23 cellular contexts compared by ENCODE assay signal in the genomic region with DNA sequence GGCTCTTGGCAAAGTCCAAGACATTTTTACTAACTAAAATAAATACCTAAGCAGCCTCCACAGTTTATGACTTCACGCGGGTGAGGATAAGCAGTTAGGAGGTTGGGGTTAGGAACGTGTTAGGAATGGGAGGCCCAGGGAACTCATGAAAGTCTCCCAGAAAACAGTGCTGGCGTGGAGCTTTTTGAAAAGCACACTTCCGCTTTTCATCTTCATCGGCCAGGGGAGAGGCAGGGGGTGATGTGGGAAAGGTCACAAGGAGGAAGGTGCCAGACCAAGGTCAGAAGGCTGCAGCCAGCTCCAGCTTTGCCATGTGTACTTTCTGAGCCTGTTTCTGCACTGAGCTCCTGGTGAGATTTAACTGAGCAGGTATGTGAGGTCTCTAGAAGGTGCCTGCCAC.
DNase-seq lines count a peak whose midpoint lies in the region; ATAC-seq, FAIRE-seq and TF ChIP-seq lines count a peak whose summit lies in the region.
"Had no signal": no experiment of that assay in that cellular context is flagged by ENCODE, and none has a peak within 500 bp of the region (broad histone marks: within the 10 kb centered on the region; RNA-seq: fewer than 3 reads in every experiment).

No MANE protein-coding gene starts in this region.

- peaks cover 0 to 42% of the 10 kb centered on the region in 2 experiments; a peak in 2 of 5 replicates for H3K27me3 ChIP-seq in K562 (ENCODE audit: control insufficient read depth in 2 of 2, insufficient read depth in 2 of 2, low read length in 2 of 2)
- peaks cover 0 to 41% (median 0%) of the 10 kb centered on the region in 4 donors for H3K27me3 ChIP-seq in esophagus muscularis mucosa
- H3K27me3 ChIP-seq in rectal smooth muscle tissue (ENCODE audit: control insufficient read depth, insufficient read depth, low read length): peaks cover 7% of the 10 kb centered on the region
- H3K27me3 ChIP-seq in heart left ventricle: peaks cover 0 to 13% (median 0%) of the 10 kb centered on the region in 9 donors
- H3K27me3 ChIP-seq: BLaER1 had no signal

- TF ChIP-seq POLR2A in K562 (conservative IDR thresholded peaks at IDR 0.05): no peak
- TF ChIP-seq POLR2A in esophagus muscularis mucosa (IDR thresholded peaks at IDR 0.05; ENCODE audit: low read depth): no peak
- TF ChIP-seq POLR2A in heart left ventricle (IDR thresholded peaks at IDR 0.05): no peak

- H3K27ac ChIP-seq in K562 (ENCODE audit: extremely low read depth, low read depth, low read length) (no peak overlapping the region), esophagus muscularis mucosa (replicated peaks in 1 of 4) (no peak overlapping the region), rectal smooth muscle tissue (ENCODE audit: low read depth, low read length) (peak overlapping the region; percentile 6), heart left ventricle (no peak overlapping the region)
- H3K27ac ChIP-seq: 22Rv1, BLaER1, C4-2B had no signal

- CTCF ChIA-PET in K562 (lab: Yijun Ruan, JAX; ENCODE audit: low intra/inter-chr PET ratio): no interaction called here

- no peaks in the 10 kb centered on the region for H4K20me1 ChIP-seq in K562 (replicated peaks; ENCODE audit: control insufficient read depth, insufficient read depth, low read length)
- H4K20me1 ChIP-seq: BLaER1 had no signal

- H3K4me2 ChIP-seq in K562 (ENCODE audit: insufficient read depth, low read length): no peak overlapping the region
- H3K4me2 ChIP-seq: BLaER1 had no signal

- 2% methylated on average over 6 of the region's 6 CpGs for WGBS in K562 (ENCODE audit: insufficient coverage, low coverage, missing lambda C conversion rate)
- WGBS in esophagus muscularis mucosa: 43% methylated on average over 6 of the region's 6 CpGs
- 81 to 84% (median 82%) methylated on average over 6 of the region's 6 CpGs for whole genome bisulfite sequencing in heart left ventricle, 4 donors

- H3K9me1 ChIP-seq in K562 (ENCODE audit: control insufficient read depth, insufficient read depth, low read length): no peaks in the 10 kb centered on the region

- POLR2A ChIA-PET in K562 (lab: Yijun Ruan, JAX): no interaction called here

- TF ChIP-seq CTCF in GM13977 (IDR thresholded peaks at IDR 0.05; ENCODE audit: extremely low read depth, insufficient read depth, missing control alignments) (no peak), K562 (IDR thresholded peaks at IDR 0.05 in 2 of 3, conservative IDR thresholded peaks at IDR 0.05 in 1 of 3; ENCODE audit: insufficient read depth in 2 of 3, low read depth in 1 of 3, low read length in 3 of 3) (no peak), esophagus muscularis mucosa (IDR thresholded peaks at IDR 0.05) (no peak), heart left ventricle (IDR thresholded peaks at IDR 0.05) (no peak)

- no TSS peak for BruUV-seq in K562 (replicated peaks; lab: Mats Ljungman, UMichigan)

- H2AFZ ChIP-seq in K562 (ENCODE audit: low read depth, low read length): no peak overlapping the region

- H3K36me3 ChIP-seq in K562 (ENCODE audit: control insufficient read depth, insufficient read depth, low read length) (no peaks in the 10 kb centered on the region), esophagus muscularis mucosa (no peaks in the 10 kb centered on the region), rectal smooth muscle tissue (ENCODE audit: control insufficient read depth, insufficient read depth, low read length) (no peaks in the 10 kb centered on the region), heart left ventricle (no peaks in the 10 kb centered on the region)
- H3K36me3 ChIP-seq: BLaER1 had no signal

- ATAC-seq in K562 (no peak), heart left ventricle (no peak)
- ATAC-seq: CD8-positive, alpha-beta T cell had no signal

- H3K9me3 ChIP-seq in K562 (replicated peaks; ENCODE audit: control insufficient read depth, insufficient read depth, low read depth, low read length) (no peaks in the 10 kb centered on the region), esophagus muscularis mucosa (peaks cover 0 to 16% (median 9%) of the 10 kb centered on the region in 4 donors), heart left ventricle (peaks cover 0 to 14% (median 4%) of the 10 kb centered on the region in 12 donors)
- H3K9me3 ChIP-seq: Caco-2 had no signal

- DNase-seq in GM13977 (ENCODE audit: low spot score) (peak; percentile 2), K562 (ENCODE audit: extremely low read depth in 1 of 4, low spot score in 3 of 4) (no peak), esophagus muscularis mucosa (ENCODE audit: extremely low spot score) (peak; percentile 79), heart left ventricle (no peak), ureter (ENCODE audit: low spot score) (no peak), DMS53 treated with DMSO at 0.1 percent for 48 hours (lab: John Stamatoyannopoulos, UW; ENCODE audit: unreplicated experiment) (no peak)
- DNase-seq in activated T-cell treated with anti-CD3 and anti-CD28 coated beads, Interleukin-2, amount 50 U/mL, for 48 hours: no peak
- DNase-seq: Caco-2; CD4-positive, CD25-positive, alpha-beta regulatory T cell; CD8-positive, alpha-beta T cell; DMS153; DMS79; EL; GDM1; GOT3; H7; HCEC 1CT had no signal

- H3K4me3 ChIP-seq in K562 (no peak overlapping the region), esophagus muscularis mucosa (no peak overlapping the region), rectal smooth muscle tissue (ENCODE audit: low read length) (no peak overlapping the region), heart left ventricle (no peak overlapping the region)
- H3K4me3 ChIP-seq: BLaER1 had no signal

- no peak overlapping the region for H3K9ac ChIP-seq in K562 (ENCODE audit: insufficient read depth in 1 of 2, low read depth in 2 of 2, low read length in 2 of 2)
- no peak overlapping the region for H3K9ac ChIP-seq in rectal smooth muscle tissue (ENCODE audit: low read length)
- H3K9ac ChIP-seq: BLaER1 had no signal

- no peak for TF ChIP-seq EP300 in K562 (IDR thresholded peaks at IDR 0.05; ENCODE audit: low read length)
- no peak for TF ChIP-seq EP300 in esophagus muscularis mucosa (IDR thresholded peaks at IDR 0.05)

- no peak for FAIRE-seq in K562 (lab: Jason Lieb, UNC)
- FAIRE-seq: A204.1, GM12891 had no signal

- peaks cover 0 to 4% of the 10 kb centered on the region in 2 experiments; a peak in 1 of 5 replicates for H3K4me1 ChIP-seq in K562 (replicated peaks in 1 of 2; ENCODE audit: control insufficient read depth in 2 of 2, insufficient read depth in 2 of 2, low read length in 2 of 2)
- peaks cover 0 to 14% (median 0%) of the 10 kb centered on the region in 4 donors for H3K4me1 ChIP-seq in esophagus muscularis mucosa
- peaks cover 9% of the 10 kb centered on the region for H3K4me1 ChIP-seq in rectal smooth muscle tissue (ENCODE audit: control insufficient read depth, insufficient read depth, low read length)
- H3K4me1 ChIP-seq in heart left ventricle: no peaks in the 10 kb centered on the region
- H3K4me1 ChIP-seq: Caco-2 had no signal

- H3K79me2 ChIP-seq in K562 (ENCODE audit: control insufficient read depth, insufficient read depth, low read length): no peaks in the 10 kb centered on the region

- in situ Hi-C loops in GM13977 (cut with MboI; ENCODE audit: low pct_unique_long_range_greater_than_20kb, low sequenced_read_pairs, unreplicated experiment): no loop called here
- in situ Hi-C loops in K562 (cut with MboI): no loop called here

- intact Hi-C loops in K562 (cut with micrococcal nuclease) (no loop called here), esophagus muscularis mucosa (cut with DNase I) (no loop called here), heart left ventricle (cut with DNase I) (no loop called here)

- no peak for TF ChIP-seq RAD21 in K562 (CRISPR knock-in tag; conservative IDR thresholded peaks at IDR 0.05 in 1 of 2, IDR thresholded peaks at IDR 0.05 in 1 of 2)

TF ChIP-seq in K562, 482 proteins besides CTCF, POLR2A, EP300 and RAD21:
- TF ChIP-seq, protein P1, sequence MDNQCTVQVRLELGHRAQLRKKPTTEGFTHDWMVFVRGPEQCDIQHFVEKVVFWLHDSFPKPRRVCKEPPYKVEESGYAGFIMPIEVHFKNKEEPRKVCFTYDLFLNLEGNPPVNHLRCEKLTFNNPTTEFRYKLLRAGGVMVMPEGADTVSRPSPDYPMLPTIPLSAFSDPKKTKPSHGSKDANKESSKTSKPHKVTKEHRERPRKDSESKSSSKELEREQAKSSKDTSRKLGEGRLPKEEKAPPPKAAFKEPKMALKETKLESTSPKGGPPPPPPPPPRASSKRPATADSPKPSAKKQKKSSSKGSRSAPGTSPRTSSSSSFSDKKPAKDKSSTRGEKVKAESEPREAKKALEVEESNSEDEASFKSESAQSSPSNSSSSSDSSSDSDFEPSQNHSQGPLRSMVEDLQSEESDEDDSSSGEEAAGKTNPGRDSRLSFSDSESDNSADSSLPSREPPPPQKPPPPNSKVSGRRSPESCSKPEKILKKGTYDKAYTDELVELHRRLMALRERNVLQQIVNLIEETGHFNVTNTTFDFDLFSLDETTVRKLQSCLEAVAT (IDR thresholded peaks at IDR 0.05): no peak
- TF ChIP-seq SPI1 (IDR thresholded peaks at IDR 0.05; ENCODE audit: borderline replicate concordance, low read depth, low read length) (peak; percentile 89), HMG20B (CRISPR knock-in tag; IDR thresholded peaks at IDR 0.05) (no peak), SP1 (CRISPR knock-in tag; IDR thresholded peaks at IDR 0.05) (no peak), CBFA2T2 (conservative IDR thresholded peaks at IDR 0.05) (no peak), EWSR1 (IDR thresholded peaks at IDR 0.05; ENCODE audit: borderline replicate concordance, low read depth, partially characterized antibody) (no peak), NR2F6 (CRISPR knock-in tag; IDR thresholded peaks at IDR 0.05) (no peak), ASH1L (IDR thresholded peaks at IDR 0.05; ENCODE audit: borderline replicate concordance, low read depth, partially characterized antibody) (no peak)
- TF ChIP-seq, protein P2, sequence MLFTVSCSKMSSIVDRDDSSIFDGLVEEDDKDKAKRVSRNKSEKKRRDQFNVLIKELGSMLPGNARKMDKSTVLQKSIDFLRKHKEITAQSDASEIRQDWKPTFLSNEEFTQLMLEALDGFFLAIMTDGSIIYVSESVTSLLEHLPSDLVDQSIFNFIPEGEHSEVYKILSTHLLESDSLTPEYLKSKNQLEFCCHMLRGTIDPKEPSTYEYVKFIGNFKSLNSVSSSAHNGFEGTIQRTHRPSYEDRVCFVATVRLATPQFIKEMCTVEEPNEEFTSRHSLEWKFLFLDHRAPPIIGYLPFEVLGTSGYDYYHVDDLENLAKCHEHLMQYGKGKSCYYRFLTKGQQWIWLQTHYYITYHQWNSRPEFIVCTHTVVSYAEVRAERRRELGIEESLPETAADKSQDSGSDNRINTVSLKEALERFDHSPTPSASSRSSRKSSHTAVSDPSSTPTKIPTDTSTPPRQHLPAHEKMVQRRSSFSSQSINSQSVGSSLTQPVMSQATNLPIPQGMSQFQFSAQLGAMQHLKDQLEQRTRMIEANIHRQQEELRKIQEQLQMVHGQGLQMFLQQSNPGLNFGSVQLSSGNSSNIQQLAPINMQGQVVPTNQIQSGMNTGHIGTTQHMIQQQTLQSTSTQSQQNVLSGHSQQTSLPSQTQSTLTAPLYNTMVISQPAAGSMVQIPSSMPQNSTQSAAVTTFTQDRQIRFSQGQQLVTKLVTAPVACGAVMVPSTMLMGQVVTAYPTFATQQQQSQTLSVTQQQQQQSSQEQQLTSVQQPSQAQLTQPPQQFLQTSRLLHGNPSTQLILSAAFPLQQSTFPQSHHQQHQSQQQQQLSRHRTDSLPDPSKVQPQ (CRISPR knock-in tag; IDR thresholded peaks at IDR 0.05; ENCODE audit: borderline replicate concordance): no peak

Comparison
In these comparisons a context has a peak if more than half of its experiments do, and no peak if none do; other contexts are left out.
1. DNase-seq: peak in GM13977 (single experiment) and esophagus muscularis mucosa (single experiment); none in K562 (0 of 4), heart left ventricle (0 of 5), ureter (single experiment), activated T-cell treated with anti-CD3 and anti-CD28 coated beads, Interleukin-2, amount 50 U/mL, for 48 hours (0 of 2) and DMS53 treated with DMSO at 0.1 percent for 48 hours (single experiment).